In genomic region chr11:83249972-83250593, GRCh38 we compare ENCODE assay signal across 8 cellular contexts. TPM values are rescaled to one million over a fixed set of nuclear protein-coding genes. Genes with fewer than 3 reads are reported as not detected.
DNase-seq lines count a peak whose midpoint lies in the region; ATAC-seq and TF ChIP-seq lines count a peak whose summit lies in the region.

No MANE protein-coding gene starts in this region.

- DNase-seq in activated T-cell treated with anti-CD3 and anti-CD28 coated beads, Interleukin-2, amount 50 U/mL, for 4 hours, result no peak
- no peak for DNase-seq in activated T-cell treated with anti-CD3 and anti-CD28 coated beads, Interleukin-2, amount 50 U/mL, for 1 hour
- peak; percentile 5 for DNase-seq in HuH-7 (ENCODE audit: low spot score)
- peak in 9 of 34 experiments; percentile 1 to 21 (median 4) for DNase-seq in T-cell
- DNase-seq in foreskin fibroblast, result peak; percentile 42 to 71
- peak; percentile 65 for DNase-seq in pons (ENCODE audit: low spot score)

- peaks cover 4% of the 10 kb centered on the region for H3K4me1 Mint-ChIP-seq in activated T-cell treated with anti-CD3 and anti-CD28 coated beads, Interleukin-2, amount 50 U/mL, for 4 hours (ENCODE audit: low read depth)
- H3K4me1 Mint-ChIP-seq in T-cell, result peaks cover 0 to 4% (median 1%) of the 10 kb centered on the region in 3 donors

- no peaks in the 10 kb centered on the region for H3K27me3 Mint-ChIP-seq in activated T-cell treated with anti-CD3 and anti-CD28 coated beads, Interleukin-2, amount 50 U/mL, for 4 hours (ENCODE audit: low read depth)
- no peaks in the 10 kb centered on the region for H3K27me3 Mint-ChIP-seq in T-cell

- TF ChIP-seq CTCF in foreskin fibroblast (IDR thresholded peaks at IDR 0.05; ENCODE audit: low read depth, low read length), result peak; percentile 61

- no peaks in the 10 kb centered on the region for H3K36me3 Mint-ChIP-seq in activated T-cell treated with anti-CD3 and anti-CD28 coated beads, Interleukin-2, amount 50 U/mL, for 4 hours (ENCODE audit: insufficient read depth)
- peaks cover 4% of the 10 kb centered on the region for H3K36me3 Mint-ChIP-seq in T-cell

- no peak overlapping the region for H3K4me3 Mint-ChIP-seq in activated T-cell treated with anti-CD3 and anti-CD28 coated beads, Interleukin-2, amount 50 U/mL, for 4 hours
- no peak overlapping the region for H3K4me3 Mint-ChIP-seq in T-cell

- CTCF ChIA-PET in T-cell (lab: Charles Lee), result interaction anchor here (0.6 to 4.1 kb wide), 33 partner anchors 10 to 534 kb away, joined by 3 to 36 read pairs (median 4); partner anchors contain the start of genes DDIAS (in 1 of the 2), PCF11 (in 1 of the 2) and PRCP (in 1 of the 2)

- POLR2A ChIA-PET in T-cell (lab: Charles Lee), result interaction anchor here (0.5 to 0.9 kb wide), 4 partner anchors 26 to 381 kb away, joined by 3 to 11 read pairs (median 6); no protein-coding TSS in a partner anchor

- ATAC-seq in activated T-cell treated with anti-CD3 and anti-CD28 coated beads, Interleukin-2, amount 50 U/mL, for 4 hours, result peak; percentile 57 to 62
- ATAC-seq in GM21423 (IDR thresholded peaks at IDR 0.05; ENCODE audit: unreplicated experiment) (peak; percentile 57), T-cell (replicated peaks in 1 of 4) (peak; percentile 50 to 70 (median 70)), GM19397 (IDR thresholded peaks at IDR 0.05; ENCODE audit: unreplicated experiment) (no peak)

- no peak overlapping the region for H3K27ac Mint-ChIP-seq in T-cell

- no peaks in the 10 kb centered on the region for H3K9me3 Mint-ChIP-seq in activated T-cell treated with anti-CD3 and anti-CD28 coated beads, Interleukin-2, amount 50 U/mL, for 4 hours
- no peaks in the 10 kb centered on the region for H3K9me3 Mint-ChIP-seq in T-cell

- H3K4me3 ChIP-seq in foreskin fibroblast (ENCODE audit: low read depth in 1 of 2, low read length in 2 of 2), result no peak overlapping the region

RNA-seq across cellular contexts. Expression of gene CCDC90B, which starts 36.1 kb away (rescaled TPM):
- total RNA-seq in activated T-cell treated with anti-CD3 and anti-CD28 coated beads, Interleukin-2, amount 50 U/mL, for 4 hours, result 10 to 100 TPM; 22.8 to 30.1 (median 23.6) TPM
- 10 to 100 TPM; 24.3 to 34.4 (median 30.8) TPM for total RNA-seq in T-cell

RNA-seq across cellular contexts. Expression of gene ANKRD42, which starts 56.6 kb away (rescaled TPM):
- total RNA-seq in activated T-cell treated with anti-CD3 and anti-CD28 coated beads, Interleukin-2, amount 50 U/mL, for 4 hours, result 1 to 10 TPM; 5.3 to 8.4 (median 8.0) TPM
- 1 to 10 TPM; 6.2 to 9.7 (median 7.9) TPM for total RNA-seq in T-cell

Comparison
In these comparisons a context has a peak if more than half of its experiments do, and no peak if none do; other contexts are left out.
1. DNase-seq: peak in HuH-7 (single experiment), foreskin fibroblast (2 of 2) and pons (single experiment); none in activated T-cell treated with anti-CD3 and anti-CD28 coated beads, Interleukin-2, amount 50 U/mL, for 4 hours (single experiment) and activated T-cell treated with anti-CD3 and anti-CD28 coated beads, Interleukin-2, amount 50 U/mL, for 1 hour (single experiment).